In the genomic region with DNA sequence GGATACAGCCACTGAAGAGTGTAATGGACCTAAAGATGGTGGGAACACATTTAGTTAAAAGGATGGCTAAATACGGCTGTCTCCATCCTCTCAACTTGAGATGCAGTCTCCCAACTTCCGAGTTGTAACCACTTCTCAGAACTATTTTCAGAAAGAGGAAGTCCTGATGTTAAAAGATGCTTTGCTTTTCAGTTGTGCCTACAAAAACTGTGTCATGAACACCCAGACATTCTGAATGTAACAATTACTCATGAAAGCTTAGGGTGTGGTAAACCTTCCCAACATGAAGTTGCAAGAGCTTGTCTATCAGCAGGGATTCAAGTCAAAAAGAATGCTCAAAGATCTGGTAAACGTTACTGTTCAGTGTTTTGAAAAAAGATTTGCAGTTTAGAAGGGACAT, we compare ENCODE assay signal across 9 cellular contexts.
DNase-seq lines count a peak whose midpoint lies in the region; ATAC-seq lines count a peak whose summit lies in the region.
"Had no signal": no experiment of that assay in that cellular context is flagged by ENCODE, and none has a peak within 500 bp of the region (broad histone marks: within the 10 kb centered on the region; RNA-seq: fewer than 3 reads in every experiment).

No MANE protein-coding gene starts in this region.

- ATAC-seq in GM18499 (IDR thresholded peaks at IDR 0.05; ENCODE audit: insufficient read depth, unreplicated experiment) (peak; percentile 79), GM21576 (IDR thresholded peaks at IDR 0.05; ENCODE audit: unreplicated experiment) (peak; percentile 95)
- ATAC-seq: left colon had no signal

- DNase-seq in KBM-7 (peak; percentile 47), globus pallidus (ENCODE audit: low spot score) (peak; percentile 61), DMS53 treated with DMSO at 0.1 percent for 48 hours (lab: John Stamatoyannopoulos, UW; ENCODE audit: unreplicated experiment) (no peak), NCI-H1694 (lab: John Stamatoyannopoulos, UW) (no peak), RKO (ENCODE audit: low spot score) (no peak), NCI-H187 (lab: John Stamatoyannopoulos, UW) (no peak)
- DNase-seq: left colon had no signal

- in situ Hi-C loops in KBM-7 (cut with MboI; ENCODE audit: low pct_unique_long_range_greater_than_20kb, low sequenced_read_pairs) = no loop called here

Comparison
In these comparisons a context has a peak if more than half of its experiments do, and no peak if none do; other contexts are left out.
1. DNase-seq: peak in KBM-7 (single experiment) and globus pallidus (single experiment); none in DMS53 treated with DMSO at 0.1 percent for 48 hours (single experiment), NCI-H1694 (single experiment), RKO (single experiment) and NCI-H187 (0 of 2).